In the genomic region with DNA sequence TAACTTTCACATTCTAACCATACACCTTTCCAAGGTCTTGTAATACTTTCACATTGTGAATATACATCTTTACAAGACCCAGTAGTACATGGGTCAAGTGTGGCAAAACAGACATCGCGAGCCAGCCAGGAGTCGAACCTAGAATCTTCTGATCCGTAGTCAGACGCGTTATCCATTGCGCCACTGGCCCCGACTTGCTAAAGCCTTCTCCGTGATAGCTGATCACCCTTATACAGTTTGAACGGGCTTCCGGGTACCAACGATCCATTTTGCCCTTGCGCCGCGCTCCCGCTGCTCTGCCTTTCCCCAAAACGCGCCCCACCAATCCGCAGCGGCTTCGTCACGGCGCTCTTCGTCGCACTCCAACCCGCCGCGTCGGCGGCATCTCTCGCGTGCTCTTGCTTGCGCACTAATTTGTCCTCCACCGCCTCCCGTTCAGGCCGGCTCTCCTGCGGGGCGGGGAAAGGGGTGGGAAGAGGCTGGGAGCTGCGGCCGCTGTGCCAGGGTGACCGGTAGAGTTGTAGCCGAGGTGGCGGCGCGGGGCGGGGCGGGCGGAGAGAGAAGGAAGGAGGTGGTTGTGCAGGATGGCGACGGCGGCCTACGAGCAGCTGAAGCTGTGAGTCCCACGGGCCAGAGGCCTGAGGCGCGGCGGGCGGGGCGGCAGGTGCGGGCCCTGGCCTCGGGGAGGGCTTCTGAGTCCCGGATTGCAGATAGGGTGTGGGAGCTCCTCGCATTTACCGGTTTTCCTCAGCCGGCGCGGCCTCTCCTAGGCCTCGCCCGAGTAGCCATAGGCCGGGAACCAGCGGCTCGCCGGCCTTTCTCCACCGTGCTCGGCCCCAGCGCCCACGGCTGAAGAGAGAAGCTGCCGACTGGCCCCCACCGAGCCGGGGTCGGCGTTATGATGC, we compare ENCODE assay signal across 1 cellular context.
TF ChIP-seq lines count a peak whose summit lies in the region.

A gene with protein sequence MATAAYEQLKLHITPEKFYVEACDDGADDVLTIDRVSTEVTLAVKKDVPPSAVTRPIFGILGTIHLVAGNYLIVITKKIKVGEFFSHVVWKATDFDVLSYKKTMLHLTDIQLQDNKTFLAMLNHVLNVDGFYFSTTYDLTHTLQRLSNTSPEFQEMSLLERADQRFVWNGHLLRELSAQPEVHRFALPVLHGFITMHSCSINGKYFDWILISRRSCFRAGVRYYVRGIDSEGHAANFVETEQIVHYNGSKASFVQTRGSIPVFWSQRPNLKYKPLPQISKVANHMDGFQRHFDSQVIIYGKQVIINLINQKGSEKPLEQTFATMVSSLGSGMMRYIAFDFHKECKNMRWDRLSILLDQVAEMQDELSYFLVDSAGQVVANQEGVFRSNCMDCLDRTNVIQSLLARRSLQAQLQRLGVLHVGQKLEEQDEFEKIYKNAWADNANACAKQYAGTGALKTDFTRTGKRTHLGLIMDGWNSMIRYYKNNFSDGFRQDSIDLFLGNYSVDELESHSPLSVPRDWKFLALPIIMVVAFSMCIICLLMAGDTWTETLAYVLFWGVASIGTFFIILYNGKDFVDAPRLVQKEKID (plus strand): TSS at position 515 of the 905 bp plus-strand sequence. CDS start 70 bp downstream, at position 585.

TF ChIP-seq in K562, 482 proteins besides CTCF, POLR2A, EP300 and RAD21 (continued from another document and continues in another):
- TF ChIP-seq ZBTB26 (CRISPR knock-in tag; IDR thresholded peaks at IDR 0.05) = no peak
- TF ChIP-seq, protein P1, sequence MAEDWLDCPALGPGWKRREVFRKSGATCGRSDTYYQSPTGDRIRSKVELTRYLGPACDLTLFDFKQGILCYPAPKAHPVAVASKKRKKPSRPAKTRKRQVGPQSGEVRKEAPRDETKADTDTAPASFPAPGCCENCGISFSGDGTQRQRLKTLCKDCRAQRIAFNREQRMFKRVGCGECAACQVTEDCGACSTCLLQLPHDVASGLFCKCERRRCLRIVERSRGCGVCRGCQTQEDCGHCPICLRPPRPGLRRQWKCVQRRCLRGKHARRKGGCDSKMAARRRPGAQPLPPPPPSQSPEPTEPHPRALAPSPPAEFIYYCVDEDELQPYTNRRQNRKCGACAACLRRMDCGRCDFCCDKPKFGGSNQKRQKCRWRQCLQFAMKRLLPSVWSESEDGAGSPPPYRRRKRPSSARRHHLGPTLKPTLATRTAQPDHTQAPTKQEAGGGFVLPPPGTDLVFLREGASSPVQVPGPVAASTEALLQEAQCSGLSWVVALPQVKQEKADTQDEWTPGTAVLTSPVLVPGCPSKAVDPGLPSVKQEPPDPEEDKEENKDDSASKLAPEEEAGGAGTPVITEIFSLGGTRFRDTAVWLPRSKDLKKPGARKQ (CRISPR knock-in tag; IDR thresholded peaks at IDR 0.05) = no peak
- TF ChIP-seq ZNF217 (CRISPR knock-in tag; IDR thresholded peaks at IDR 0.05) = no peak; the same call in 1 of the 2 replicates
- no peak; the same call in 1 of the 2 replicates for TF ChIP-seq NFATC3 (IDR thresholded peaks at IDR 0.05)
- TF ChIP-seq ILK (tag; IDR thresholded peaks at IDR 0.05; ENCODE audit: borderline replicate concordance, low read depth) = no peak
- TF ChIP-seq, protein P2, sequence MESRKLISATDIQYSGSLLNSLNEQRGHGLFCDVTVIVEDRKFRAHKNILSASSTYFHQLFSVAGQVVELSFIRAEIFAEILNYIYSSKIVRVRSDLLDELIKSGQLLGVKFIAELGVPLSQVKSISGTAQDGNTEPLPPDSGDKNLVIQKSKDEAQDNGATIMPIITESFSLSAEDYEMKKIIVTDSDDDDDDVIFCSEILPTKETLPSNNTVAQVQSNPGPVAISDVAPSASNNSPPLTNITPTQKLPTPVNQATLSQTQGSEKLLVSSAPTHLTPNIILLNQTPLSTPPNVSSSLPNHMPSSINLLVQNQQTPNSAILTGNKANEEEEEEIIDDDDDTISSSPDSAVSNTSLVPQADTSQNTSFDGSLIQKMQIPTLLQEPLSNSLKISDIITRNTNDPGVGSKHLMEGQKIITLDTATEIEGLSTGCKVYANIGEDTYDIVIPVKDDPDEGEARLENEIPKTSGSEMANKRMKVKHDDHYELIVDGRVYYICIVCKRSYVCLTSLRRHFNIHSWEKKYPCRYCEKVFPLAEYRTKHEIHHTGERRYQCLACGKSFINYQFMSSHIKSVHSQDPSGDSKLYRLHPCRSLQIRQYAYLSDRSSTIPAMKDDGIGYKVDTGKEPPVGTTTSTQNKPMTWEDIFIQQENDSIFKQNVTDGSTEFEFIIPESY (CRISPR knock-in tag; IDR thresholded peaks at IDR 0.05) = peak; percentile 89
- TF ChIP-seq SMAD3 (CRISPR knock-in tag; conservative IDR thresholded peaks at IDR 0.05) = 0 out of 2 replicates have a peak, but pooled peaks have one; percentile 49
- TF ChIP-seq, protein P3, sequence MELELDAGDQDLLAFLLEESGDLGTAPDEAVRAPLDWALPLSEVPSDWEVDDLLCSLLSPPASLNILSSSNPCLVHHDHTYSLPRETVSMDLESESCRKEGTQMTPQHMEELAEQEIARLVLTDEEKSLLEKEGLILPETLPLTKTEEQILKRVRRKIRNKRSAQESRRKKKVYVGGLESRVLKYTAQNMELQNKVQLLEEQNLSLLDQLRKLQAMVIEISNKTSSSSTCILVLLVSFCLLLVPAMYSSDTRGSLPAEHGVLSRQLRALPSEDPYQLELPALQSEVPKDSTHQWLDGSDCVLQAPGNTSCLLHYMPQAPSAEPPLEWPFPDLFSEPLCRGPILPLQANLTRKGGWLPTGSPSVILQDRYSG (tag; conservative IDR thresholded peaks at IDR 0.05; ENCODE audit: low read depth) = no peak
- TF ChIP-seq CBX5 (IDR thresholded peaks at IDR 0.05; ENCODE audit: borderline replicate concordance, low read depth) = no peak
- peak; percentile 93; the same call in 1 of the 2 replicates for TF ChIP-seq ILF3 (IDR thresholded peaks at IDR 0.05; ENCODE audit: borderline replicate concordance)
- peak; percentile 80; the same call in 1 of the 2 replicates for TF ChIP-seq E2F1 (CRISPR knock-in tag; IDR thresholded peaks at IDR 0.05)
- peak; percentile 77 for TF ChIP-seq BHLHE40 (IDR thresholded peaks at IDR 0.05; ENCODE audit: low read length)
- no peak for TF ChIP-seq ZNF785 (CRISPR knock-in tag; IDR thresholded peaks at IDR 0.05)
- TF ChIP-seq HDAC1 (IDR thresholded peaks at IDR 0.05) = peak; percentile 88
- no peak for TF ChIP-seq USF1 (CRISPR knock-in tag; IDR thresholded peaks at IDR 0.05)
- TF ChIP-seq ZNF23 (CRISPR knock-in tag; IDR thresholded peaks at IDR 0.05) = no peak
- 0 out of 2 replicates have a peak, but pooled peaks have one; percentile 77 for TF ChIP-seq ZNF212 (CRISPR knock-in tag; IDR thresholded peaks at IDR 0.05)
- TF ChIP-seq CREM (IDR thresholded peaks at IDR 0.05; ENCODE audit: low read depth) = peak; percentile 97
- TF ChIP-seq RNF2 (IDR thresholded peaks at IDR 0.05) = peak; percentile 94
- peak; percentile 100 for TF ChIP-seq POLR3A (IDR thresholded peaks at IDR 0.05; ENCODE audit: borderline replicate concordance, extremely low read depth, insufficient read depth, insufficient read length)
- TF ChIP-seq GABPB1 (CRISPR knock-in tag; IDR thresholded peaks at IDR 0.05) = peak; percentile 88
- no peak for TF ChIP-seq TEAD2 (tag; IDR thresholded peaks at IDR 0.05)
- no peak for TF ChIP-seq PTBP1 (IDR thresholded peaks at IDR 0.05; ENCODE audit: low read depth, low read length)
- TF ChIP-seq ZNF445 (CRISPR knock-in tag; IDR thresholded peaks at IDR 0.05; ENCODE audit: low read depth) = 0 out of 2 replicates have a peak, but pooled peaks have one; percentile 49
- TF ChIP-seq ATF2 (CRISPR knock-in tag; IDR thresholded peaks at IDR 0.05) = no peak
- no peak for TF ChIP-seq ZNF124 (CRISPR knock-in tag; IDR thresholded peaks at IDR 0.05)
- peak; percentile 73; the same call in 1 of the 2 replicates for TF ChIP-seq SREBF1 (IDR thresholded peaks at IDR 0.05; ENCODE audit: borderline replicate concordance, low read depth, low read length)
- TF ChIP-seq TARDBP (IDR thresholded peaks at IDR 0.05) = 0 out of 2 replicates have a peak, but pooled peaks have one; percentile 45
- TF ChIP-seq SMARCC2 (IDR thresholded peaks at IDR 0.05; ENCODE audit: low read depth) = no peak
- TF ChIP-seq, protein P4, sequence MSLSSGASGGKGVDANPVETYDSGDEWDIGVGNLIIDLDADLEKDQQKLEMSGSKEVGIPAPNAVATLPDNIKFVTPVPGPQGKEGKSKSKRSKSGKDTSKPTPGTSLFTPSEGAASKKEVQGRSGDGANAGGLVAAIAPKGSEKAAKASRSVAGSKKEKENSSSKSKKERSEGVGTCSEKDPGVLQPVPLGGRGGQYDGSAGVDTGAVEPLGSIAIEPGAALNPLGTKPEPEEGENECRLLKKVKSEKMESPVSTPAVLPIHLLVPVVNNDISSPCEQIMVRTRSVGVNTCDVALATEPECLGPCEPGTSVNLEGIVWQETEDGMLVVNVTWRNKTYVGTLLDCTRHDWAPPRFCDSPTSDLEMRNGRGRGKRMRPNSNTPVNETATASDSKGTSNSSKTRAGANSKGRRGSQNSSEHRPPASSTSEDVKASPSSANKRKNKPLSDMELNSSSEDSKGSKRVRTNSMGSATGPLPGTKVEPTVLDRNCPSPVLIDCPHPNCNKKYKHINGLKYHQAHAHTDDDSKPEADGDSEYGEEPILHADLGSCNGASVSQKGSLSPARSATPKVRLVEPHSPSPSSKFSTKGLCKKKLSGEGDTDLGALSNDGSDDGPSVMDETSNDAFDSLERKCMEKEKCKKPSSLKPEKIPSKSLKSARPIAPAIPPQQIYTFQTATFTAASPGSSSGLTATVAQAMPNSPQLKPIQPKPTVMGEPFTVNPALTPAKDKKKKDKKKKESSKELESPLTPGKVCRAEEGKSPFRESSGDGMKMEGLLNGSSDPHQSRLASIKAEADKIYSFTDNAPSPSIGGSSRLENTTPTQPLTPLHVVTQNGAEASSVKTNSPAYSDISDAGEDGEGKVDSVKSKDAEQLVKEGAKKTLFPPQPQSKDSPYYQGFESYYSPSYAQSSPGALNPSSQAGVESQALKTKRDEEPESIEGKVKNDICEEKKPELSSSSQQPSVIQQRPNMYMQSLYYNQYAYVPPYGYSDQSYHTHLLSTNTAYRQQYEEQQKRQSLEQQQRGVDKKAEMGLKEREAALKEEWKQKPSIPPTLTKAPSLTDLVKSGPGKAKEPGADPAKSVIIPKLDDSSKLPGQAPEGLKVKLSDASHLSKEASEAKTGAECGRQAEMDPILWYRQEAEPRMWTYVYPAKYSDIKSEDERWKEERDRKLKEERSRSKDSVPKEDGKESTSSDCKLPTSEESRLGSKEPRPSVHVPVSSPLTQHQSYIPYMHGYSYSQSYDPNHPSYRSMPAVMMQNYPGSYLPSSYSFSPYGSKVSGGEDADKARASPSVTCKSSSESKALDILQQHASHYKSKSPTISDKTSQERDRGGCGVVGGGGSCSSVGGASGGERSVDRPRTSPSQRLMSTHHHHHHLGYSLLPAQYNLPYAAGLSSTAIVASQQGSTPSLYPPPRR (CRISPR knock-in tag; IDR thresholded peaks at IDR 0.05; ENCODE audit: borderline replicate concordance) = peak; percentile 46; the same call in 1 of the 2 replicates
- peak; percentile 78; the same call in 1 of the 2 replicates for TF ChIP-seq HDAC6 (IDR thresholded peaks at IDR 0.05; ENCODE audit: low read depth, low read length)
- TF ChIP-seq SMARCB1 (IDR thresholded peaks at IDR 0.05; ENCODE audit: insufficient read length, low read depth) = no peak
- TF ChIP-seq PHF8 (IDR thresholded peaks at IDR 0.05; ENCODE audit: borderline replicate concordance, low read length) = peak; percentile 90
- TF ChIP-seq MTA2 (IDR thresholded peaks at IDR 0.05; ENCODE audit: low read depth) = no peak
- TF ChIP-seq TRIM24 (IDR thresholded peaks at IDR 0.05) = peak in 1 of 2 experiments; percentile 77; a peak in 2 of 4 replicates
- no peak for TF ChIP-seq MCM2 (IDR thresholded peaks at IDR 0.05; ENCODE audit: low read depth)
- 0 out of 2 replicates have a peak, but pooled peaks have one; percentile 25 for TF ChIP-seq DPF2 (IDR thresholded peaks at IDR 0.05)
- TF ChIP-seq ZNF551 (CRISPR knock-in tag; IDR thresholded peaks at IDR 0.05) = no peak
- peak; percentile 37; the same call in 1 of the 2 replicates for TF ChIP-seq ZNF274 (IDR thresholded peaks at IDR 0.05; ENCODE audit: borderline replicate concordance, low read depth, low read length)
- TF ChIP-seq FOXA1 (IDR thresholded peaks at IDR 0.05; ENCODE audit: borderline replicate concordance) = no peak
- TF ChIP-seq, protein P5, sequence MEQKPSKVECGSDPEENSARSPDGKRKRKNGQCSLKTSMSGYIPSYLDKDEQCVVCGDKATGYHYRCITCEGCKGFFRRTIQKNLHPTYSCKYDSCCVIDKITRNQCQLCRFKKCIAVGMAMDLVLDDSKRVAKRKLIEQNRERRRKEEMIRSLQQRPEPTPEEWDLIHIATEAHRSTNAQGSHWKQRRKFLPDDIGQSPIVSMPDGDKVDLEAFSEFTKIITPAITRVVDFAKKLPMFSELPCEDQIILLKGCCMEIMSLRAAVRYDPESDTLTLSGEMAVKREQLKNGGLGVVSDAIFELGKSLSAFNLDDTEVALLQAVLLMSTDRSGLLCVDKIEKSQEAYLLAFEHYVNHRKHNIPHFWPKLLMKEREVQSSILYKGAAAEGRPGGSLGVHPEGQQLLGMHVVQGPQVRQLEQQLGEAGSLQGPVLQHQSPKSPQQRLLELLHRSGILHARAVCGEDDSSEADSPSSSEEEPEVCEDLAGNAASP (IDR thresholded peaks at IDR 0.05) = no peak
